Comparison of ENCODE assay signal across 8 cellular contexts in genomic region chr1:160375788-160376524, GRCh38. TPM values are rescaled to one million over a fixed set of nuclear protein-coding genes. Genes with fewer than 3 reads are reported as not detected.
DNase-seq lines count a peak whose midpoint lies in the region; ATAC-seq, FAIRE-seq and TF ChIP-seq lines count a peak whose summit lies in the region.

No MANE protein-coding gene starts in this region.

- no peaks in the 10 kb centered on the region for H3K9me3 ChIP-seq in gastrocnemius medialis

- no peaks in the 10 kb centered on the region for H3K36me3 ChIP-seq in gastrocnemius medialis

- no peaks in the 10 kb centered on the region for H3K27me3 ChIP-seq in gastrocnemius medialis

- TF ChIP-seq CTCF in gastrocnemius medialis (IDR thresholded peaks at IDR 0.05 in 4 of 5, conservative IDR thresholded peaks at IDR 0.05 in 1 of 5) = no peak

- H3K4me3 Mint-ChIP-seq in activated T-cell treated with anti-CD3 and anti-CD28 coated beads, Interleukin-2, amount 50 U/mL, for 24 hours = no peak overlapping the region

- H3K4me1 Mint-ChIP-seq in activated T-cell treated with anti-CD3 and anti-CD28 coated beads, Interleukin-2, amount 50 U/mL, for 24 hours (ENCODE audit: low read depth) = peaks cover 15% of the 10 kb centered on the region

- no peak for DNase-seq in activated T-cell treated with anti-CD3 and anti-CD28 coated beads, Interleukin-2, amount 50 U/mL, for 24 hours
- DNase-seq in activated T-cell treated with anti-CD3 and anti-CD28 coated beads for 4 hours (no peak), RKO (ENCODE audit: low spot score) (peak; percentile 9), foreskin melanocyte (peak; percentile 64), gastrocnemius medialis (no peak), KBM-7 (no peak), GM12891 (ENCODE audit: insufficient read length, low spot score) (no peak)

- no peak for FAIRE-seq in GM12891 (lab: Jason Lieb, UNC)

- ATAC-seq in gastrocnemius medialis (peak; percentile 3 to 27), HG03457 (IDR thresholded peaks at IDR 0.05; ENCODE audit: unreplicated experiment) (no peak)

- H3K27ac ChIP-seq in gastrocnemius medialis = no peak overlapping the region

- no peak overlapping the region for H3K4me3 ChIP-seq in gastrocnemius medialis

- TF ChIP-seq POLR2A in gastrocnemius medialis (IDR thresholded peaks at IDR 0.05) = no peak
- TF ChIP-seq POLR2A in GM12891 (IDR thresholded peaks at IDR 0.05; ENCODE audit: low read depth, low read length) = no peak

- no peaks in the 10 kb centered on the region for H3K36me3 Mint-ChIP-seq in activated T-cell treated with anti-CD3 and anti-CD28 coated beads, Interleukin-2, amount 50 U/mL, for 24 hours (ENCODE audit: low read depth)

- H3K9me3 Mint-ChIP-seq in activated T-cell treated with anti-CD3 and anti-CD28 coated beads, Interleukin-2, amount 50 U/mL, for 24 hours = no peaks in the 10 kb centered on the region

- intact Hi-C loops in gastrocnemius medialis (cut with DNase I; ENCODE audit: low total_unique reads) = loop anchor here (2.0 to 10.0 kb wide), 3 partner anchors 34 to 291 kb away; partner anchors contain the start of genes COPA, KCNJ9 and NCSTN

- peaks cover 3% of the 10 kb centered on the region for H3K27me3 Mint-ChIP-seq in activated T-cell treated with anti-CD3 and anti-CD28 coated beads, Interleukin-2, amount 50 U/mL, for 24 hours

- H3K27ac Mint-ChIP-seq in activated T-cell treated with anti-CD3 and anti-CD28 coated beads, Interleukin-2, amount 50 U/mL, for 24 hours = peak overlapping the region; percentile 47

- peaks cover 0 to 9% of the 10 kb centered on the region in 2 donors for H3K4me1 ChIP-seq in gastrocnemius medialis

- in situ Hi-C loops in gastrocnemius medialis (cut with MboI; ENCODE audit: low sequenced_read_pairs in 4 of 4) = loop anchor here in 1 of 4 donors (10.0 kb wide), 1 partner anchor 181 kb away; the partner anchor contains the start of gene CASQ1
- in situ Hi-C loops in KBM-7 (cut with MboI; ENCODE audit: low pct_unique_long_range_greater_than_20kb, low sequenced_read_pairs) = no loop called here

TF ChIP-seq in GM12891, 5 proteins besides CTCF, POLR2A, EP300 and RAD21:
- TF ChIP-seq POLR2AphosphoS5 (IDR thresholded peaks at IDR 0.05; ENCODE audit: low read depth, low read length) (no peak), POU2F2 (IDR thresholded peaks at IDR 0.05; ENCODE audit: low read depth, low read length) (no peak), SPI1 (IDR thresholded peaks at IDR 0.05; ENCODE audit: low read depth, low read length) (no peak), PAX5 (IDR thresholded peaks at IDR 0.05; ENCODE audit: insufficient read depth, low read length, severe bottlenecking) (no peak)

RNA-seq across cellular contexts. Expression of gene NHLH1, which starts 9.1 kb away (rescaled TPM):
- under 1 TPM in 1 of 4 donors, not detected in 3; 0.46 TPM for total RNA-seq in gastrocnemius medialis
- 1.3 TPM for polyA plus RNA-seq in GM12891 (2012; ENCODE audit: low read depth, missing spikeins)

RNA-seq across cellular contexts. Expression of gene VANGL2, which starts 24.4 kb away (rescaled TPM):
- 1 to 10 TPM in 1 of 4 donors, under 1 TPM in 2, not detected in 1; 0.26 to 1.2 (median 0.78) TPM for total RNA-seq in gastrocnemius medialis
- 0.78 TPM for polyA plus RNA-seq in GM12891 (2012; ENCODE audit: low read depth, missing spikeins)

RNA-seq across cellular contexts. Expression of gene NCSTN, which starts 32.8 kb away (rescaled TPM):
- total RNA-seq in gastrocnemius medialis = 10 to 100 TPM; 29.2 to 59.3 (median 33.2) TPM
- 48.4 TPM for polyA plus RNA-seq in GM12891 (2012; ENCODE audit: low read depth, missing spikeins)

RNA-seq across cellular contexts. Expression of gene COPA, which starts 32.9 kb away (rescaled TPM):
- total RNA-seq in gastrocnemius medialis = 100 to 1,000 TPM in 1 of 4 donors, 10 to 100 TPM in 3; 59.0 to 103 (median 85.9) TPM
- polyA plus RNA-seq in GM12891 (2012; ENCODE audit: low read depth, missing spikeins) = 78.7 TPM

Comparison
In these comparisons a context has a peak if more than half of its experiments do, and no peak if none do; other contexts are left out.
1. DNase-seq: peak in RKO (single experiment) and foreskin melanocyte (single experiment); none in activated T-cell treated with anti-CD3 and anti-CD28 coated beads, Interleukin-2, amount 50 U/mL, for 24 hours (single experiment), activated T-cell treated with anti-CD3 and anti-CD28 coated beads for 4 hours (single experiment), gastrocnemius medialis (0 of 2), KBM-7 (single experiment) and GM12891 (single experiment).